Comparison of ENCODE assay signal across 1 cellular context in the genomic region with DNA sequence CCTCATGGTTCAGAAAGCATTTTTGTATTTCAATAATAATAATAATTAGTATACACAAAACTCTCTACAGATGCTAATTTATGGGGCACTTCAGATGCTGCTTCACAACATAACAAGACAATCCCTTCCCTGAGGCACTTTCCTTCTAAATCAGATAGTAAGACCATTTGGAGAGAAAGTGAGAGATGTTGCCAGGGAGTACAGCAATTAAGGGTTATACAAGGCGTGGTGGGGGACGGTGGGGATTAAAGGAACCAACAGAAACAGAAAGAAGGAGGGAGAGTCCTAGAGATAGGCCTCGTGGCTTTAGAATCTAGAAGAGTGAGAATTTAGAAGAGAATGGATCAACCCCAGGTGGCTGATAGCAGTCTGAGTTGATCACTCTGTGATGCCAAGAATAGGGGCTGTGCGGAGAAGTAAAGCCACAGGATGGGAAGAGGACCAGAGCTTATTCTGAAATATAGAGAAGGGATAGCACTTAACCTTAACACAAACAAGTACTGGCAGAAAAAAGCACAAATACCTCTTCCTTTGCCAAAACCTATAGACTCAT.
TF ChIP-seq lines count a peak whose summit lies in the region.

No MANE protein-coding gene starts in this region.

TF ChIP-seq in GM23338, 12 proteins besides CTCF, POLR2A, EP300 and RAD21 (continued from another document):
- TF ChIP-seq, protein P1, sequence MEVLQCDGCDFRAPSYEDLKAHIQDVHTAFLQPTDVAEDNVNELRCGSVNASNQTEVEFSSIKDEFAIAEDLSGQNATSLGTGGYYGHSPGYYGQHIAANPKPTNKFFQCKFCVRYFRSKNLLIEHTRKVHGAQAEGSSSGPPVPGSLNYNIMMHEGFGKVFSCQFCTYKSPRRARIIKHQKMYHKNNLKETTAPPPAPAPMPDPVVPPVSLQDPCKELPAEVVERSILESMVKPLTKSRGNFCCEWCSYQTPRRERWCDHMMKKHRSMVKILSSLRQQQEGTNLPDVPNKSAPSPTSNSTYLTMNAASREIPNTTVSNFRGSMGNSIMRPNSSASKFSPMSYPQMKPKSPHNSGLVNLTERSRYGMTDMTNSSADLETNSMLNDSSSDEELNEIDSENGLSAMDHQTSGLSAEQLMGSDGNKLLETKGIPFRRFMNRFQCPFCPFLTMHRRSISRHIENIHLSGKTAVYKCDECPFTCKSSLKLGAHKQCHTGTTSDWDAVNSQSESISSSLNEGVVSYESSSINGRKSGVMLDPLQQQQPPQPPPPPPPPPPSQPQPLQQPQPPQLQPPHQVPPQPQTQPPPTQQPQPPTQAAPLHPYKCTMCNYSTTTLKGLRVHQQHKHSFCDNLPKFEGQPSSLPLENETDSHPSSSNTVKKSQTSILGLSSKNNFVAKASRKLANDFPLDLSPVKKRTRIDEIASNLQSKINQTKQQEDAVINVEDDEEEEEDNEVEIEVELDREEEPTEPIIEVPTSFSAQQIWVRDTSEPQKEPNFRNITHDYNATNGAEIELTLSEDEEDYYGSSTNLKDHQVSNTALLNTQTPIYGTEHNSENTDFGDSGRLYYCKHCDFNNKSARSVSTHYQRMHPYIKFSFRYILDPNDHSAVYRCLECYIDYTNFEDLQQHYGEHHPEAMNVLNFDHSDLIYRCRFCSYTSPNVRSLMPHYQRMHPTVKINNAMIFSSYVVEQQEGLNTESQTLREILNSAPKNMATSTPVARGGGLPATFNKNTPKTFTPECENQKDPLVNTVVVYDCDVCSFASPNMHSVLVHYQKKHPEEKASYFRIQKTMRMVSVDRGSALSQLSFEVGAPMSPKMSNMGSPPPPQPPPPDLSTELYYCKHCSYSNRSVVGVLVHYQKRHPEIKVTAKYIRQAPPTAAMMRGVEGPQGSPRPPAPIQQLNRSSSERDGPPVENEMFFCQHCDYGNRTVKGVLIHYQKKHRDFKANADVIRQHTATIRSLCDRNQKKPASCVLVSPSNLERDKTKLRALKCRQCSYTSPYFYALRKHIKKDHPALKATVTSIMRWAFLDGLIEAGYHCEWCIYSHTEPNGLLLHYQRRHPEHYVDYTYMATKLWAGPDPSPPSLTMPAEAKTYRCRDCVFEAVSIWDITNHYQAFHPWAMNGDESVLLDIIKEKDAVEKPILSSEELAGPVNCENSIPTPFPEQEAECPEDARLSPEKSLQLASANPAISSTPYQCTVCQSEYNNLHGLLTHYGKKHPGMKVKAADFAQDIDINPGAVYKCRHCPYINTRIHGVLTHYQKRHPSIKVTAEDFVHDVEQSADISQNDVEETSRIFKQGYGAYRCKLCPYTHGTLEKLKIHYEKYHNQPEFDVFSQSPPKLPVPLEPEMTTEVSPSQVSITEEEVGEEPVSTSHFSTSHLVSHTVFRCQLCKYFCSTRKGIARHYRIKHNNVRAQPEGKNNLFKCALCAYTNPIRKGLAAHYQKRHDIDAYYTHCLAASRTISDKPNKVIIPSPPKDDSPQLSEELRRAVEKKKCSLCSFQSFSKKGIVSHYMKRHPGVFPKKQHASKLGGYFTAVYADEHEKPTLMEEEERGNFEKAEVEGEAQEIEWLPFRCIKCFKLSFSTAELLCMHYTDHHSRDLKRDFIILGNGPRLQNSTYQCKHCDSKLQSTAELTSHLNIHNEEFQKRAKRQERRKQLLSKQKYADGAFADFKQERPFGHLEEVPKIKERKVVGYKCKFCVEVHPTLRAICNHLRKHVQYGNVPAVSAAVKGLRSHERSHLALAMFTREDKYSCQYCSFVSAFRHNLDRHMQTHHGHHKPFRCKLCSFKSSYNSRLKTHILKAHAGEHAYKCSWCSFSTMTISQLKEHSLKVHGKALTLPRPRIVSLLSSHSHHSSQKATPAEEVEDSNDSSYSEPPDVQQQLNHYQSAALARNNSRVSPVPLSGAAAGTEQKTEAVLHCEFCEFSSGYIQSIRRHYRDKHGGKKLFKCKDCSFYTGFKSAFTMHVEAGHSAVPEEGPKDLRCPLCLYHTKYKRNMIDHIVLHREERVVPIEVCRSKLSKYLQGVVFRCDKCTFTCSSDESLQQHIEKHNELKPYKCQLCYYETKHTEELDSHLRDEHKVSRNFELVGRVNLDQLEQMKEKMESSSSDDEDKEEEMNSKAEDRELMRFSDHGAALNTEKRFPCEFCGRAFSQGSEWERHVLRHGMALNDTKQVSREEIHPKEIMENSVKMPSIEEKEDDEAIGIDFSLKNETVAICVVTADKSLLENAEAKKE (CRISPR knock-in tag; IDR thresholded peaks at IDR 0.05), result no peak
